ENCODE assay signal across 8 cellular contexts in the genomic region with DNA sequence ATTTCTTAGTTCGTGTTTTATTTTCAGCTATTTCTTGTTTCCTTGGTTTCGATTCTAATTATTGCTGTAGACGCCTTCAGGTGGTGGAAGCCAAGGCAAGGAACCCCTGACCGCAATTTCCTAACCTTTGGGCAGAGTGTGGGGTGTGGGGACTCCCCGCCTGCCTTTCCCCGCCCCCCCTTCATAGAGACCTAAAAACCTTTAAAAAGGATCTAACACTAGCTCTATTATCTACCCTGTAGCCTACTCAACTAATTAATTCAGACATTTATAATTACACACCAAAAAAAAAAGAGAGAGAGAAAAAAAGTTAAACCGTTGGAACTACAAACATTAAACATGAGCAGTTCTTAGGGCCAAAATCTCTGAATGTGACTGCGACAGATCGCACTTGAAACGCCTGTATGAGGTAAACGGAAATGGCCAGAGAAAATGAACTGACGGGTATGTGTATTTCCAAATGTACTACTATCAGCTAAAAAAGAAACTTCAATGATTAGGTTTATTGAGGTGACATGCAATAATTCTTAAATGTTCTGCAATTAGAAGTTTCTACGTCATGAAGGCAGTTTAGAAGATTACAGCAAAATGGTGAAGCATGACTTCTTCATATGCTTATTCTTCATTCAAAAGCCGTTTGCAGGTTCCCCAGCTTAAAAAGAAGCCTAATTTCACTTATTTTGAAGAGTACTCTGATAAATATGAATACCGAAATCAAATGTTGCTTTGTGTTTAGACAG. TPM values are rescaled to one million over a fixed set of nuclear protein-coding genes. Genes with fewer than 3 reads are reported as not detected.
DNase-seq lines count a peak whose midpoint lies in the region; ATAC-seq, FAIRE-seq and TF ChIP-seq lines count a peak whose summit lies in the region.

No MANE protein-coding gene starts in this region.

- TF ChIP-seq POLR2A in K562 (conservative IDR thresholded peaks at IDR 0.05) = no peak

- peak overlapping the region; percentile 91 for H2AFZ ChIP-seq in K562 (ENCODE audit: low read depth, low read length)

- peaks cover 26 to 47% of the 10 kb centered on the region in 2 donors for H3K4me1 Mint-ChIP-seq in stimulated activated naive B cell treated with anti-CD40 and anti-IgM and Interleukin-4, amounts not matched to agents 10 μg/mL and 1 μg/mL and 100 μg/mL, for 72 hours

- peak overlapping the region; percentile 97 for H3K4me2 ChIP-seq in K562 (ENCODE audit: insufficient read depth, low read length)

- no peaks in the 10 kb centered on the region for H3K27me3 Mint-ChIP-seq in stimulated activated naive B cell treated with anti-CD40 and anti-IgM and Interleukin-4, amounts not matched to agents 10 μg/mL and 1 μg/mL and 100 μg/mL, for 72 hours

- peak overlapping the region; percentile 98 for H3K27ac Mint-ChIP-seq in stimulated activated naive B cell treated with anti-CD40 and anti-IgM and Interleukin-4, amounts not matched to agents 10 μg/mL and 1 μg/mL and 100 μg/mL, for 72 hours

- H3K36me3 ChIP-seq in SJCRH30 (no peaks in the 10 kb centered on the region), K562 (ENCODE audit: control insufficient read depth, insufficient read depth, low read length) (no peaks in the 10 kb centered on the region), lower lobe of right lung (no peaks in the 10 kb centered on the region)

- peaks cover 20% of the 10 kb centered on the region for H3K79me2 ChIP-seq in K562 (ENCODE audit: control insufficient read depth, insufficient read depth, low read length)

- peak overlapping the region; percentile 77 for H3K27ac ChIP-seq in SJCRH30
- peak overlapping the region; percentile 90 for H3K27ac ChIP-seq in K562 (ENCODE audit: extremely low read depth, low read depth, low read length)
- H3K27ac ChIP-seq in lower lobe of right lung = peak overlapping the region; percentile 98

- peak overlapping the region; percentile 79 for H3K4me3 ChIP-seq in SJCRH30
- H3K4me3 ChIP-seq in K562 = peak overlapping the region; percentile 56
- peak overlapping the region; percentile 80 for H3K4me3 ChIP-seq in lower lobe of right lung

- no peaks in the 10 kb centered on the region for H3K9me3 Mint-ChIP-seq in stimulated activated naive B cell treated with anti-CD40 and anti-IgM and Interleukin-4, amounts not matched to agents 10 μg/mL and 1 μg/mL and 100 μg/mL, for 72 hours

- H3K4me1 ChIP-seq in SJCRH30 (no peaks in the 10 kb centered on the region), K562 (replicated peaks in 1 of 2; ENCODE audit: control insufficient read depth in 2 of 2, insufficient read depth in 2 of 2, low read length in 2 of 2) (peaks cover 0 to 8% of the 10 kb centered on the region in 2 experiments; a peak in 2 of 5 replicates), lower lobe of right lung (peaks cover 12% of the 10 kb centered on the region)

- BruUV-seq in K562 (replicated peaks; lab: Mats Ljungman, UMichigan) = TSS peak; percentile 89

- POLR2A ChIA-PET in K562 (lab: Yijun Ruan, JAX) = interaction anchor here (0.6 to 5.3 kb wide), 10 partner anchors 8 to 689 kb away, joined by 3 to 49 read pairs (median 5); a partner anchor contains a TSS

- H3K4me3 Mint-ChIP-seq in stimulated activated naive B cell treated with anti-CD40 and anti-IgM and Interleukin-4, amounts not matched to agents 10 μg/mL and 1 μg/mL and 100 μg/mL, for 72 hours = peak overlapping the region; percentile 81 to 87

- ATAC-seq in GM18867 (IDR thresholded peaks at IDR 0.05; ENCODE audit: unreplicated experiment) (peak; percentile 23), HG02870 (IDR thresholded peaks at IDR 0.05; ENCODE audit: unreplicated experiment) (peak; percentile 30), K562 (peak; percentile 52), lower lobe of right lung (peak; percentile 68 to 69)
- ATAC-seq in stimulated activated naive B cell treated with anti-CD40 and anti-IgM and Interleukin-4, amounts not matched to agents 10 μg/mL and 1 μg/mL and 100 μg/mL, for 72 hours (replicated peaks) = peak; percentile 59 to 70

- FAIRE-seq in K562 (lab: Jason Lieb, UNC) = no peak

- 2% methylated on average over 15 of the region's 15 CpGs for WGBS in K562 (ENCODE audit: insufficient coverage, low coverage, missing lambda C conversion rate)

- TF ChIP-seq RAD21 in K562 (CRISPR knock-in tag; conservative IDR thresholded peaks at IDR 0.05 in 1 of 2, IDR thresholded peaks at IDR 0.05 in 1 of 2) = no peak

- TF ChIP-seq EP300 in K562 (IDR thresholded peaks at IDR 0.05; ENCODE audit: low read length) = no peak; the same call in 1 of the 2 replicates

- no peaks in the 10 kb centered on the region for H3K9me3 ChIP-seq in SJCRH30 (replicated peaks)
- no peaks in the 10 kb centered on the region for H3K9me3 ChIP-seq in K562 (replicated peaks; ENCODE audit: control insufficient read depth, insufficient read depth, low read depth, low read length)
- no peaks in the 10 kb centered on the region for H3K9me3 ChIP-seq in lower lobe of right lung

- no peaks in the 10 kb centered on the region for H3K9me1 ChIP-seq in K562 (ENCODE audit: control insufficient read depth, insufficient read depth, low read length)

- intact Hi-C loops in K562 (cut with micrococcal nuclease) (loop anchor here (1.0 to 10.0 kb wide), 3 partner anchors 20 to 684 kb away; a partner anchor contains a TSS), lower lobe of right lung (cut with DNase I) (no loop called here)

- CTCF ChIA-PET in K562 (lab: Yijun Ruan, JAX; ENCODE audit: low intra/inter-chr PET ratio) = interaction anchor here (0.7 kb wide), 1 partner anchor 22 kb away, joined by 4 read pairs; no protein-coding TSS in a partner anchor

- TF ChIP-seq CTCF in K562 (IDR thresholded peaks at IDR 0.05 in 2 of 3, conservative IDR thresholded peaks at IDR 0.05 in 1 of 3; ENCODE audit: insufficient read depth in 2 of 3, low read depth in 1 of 3, low read length in 3 of 3) = no peak
- TF ChIP-seq CTCF in lower lobe of right lung (IDR thresholded peaks at IDR 0.05) = no peak

- in situ Hi-C loops in K562 (cut with MboI) = no loop called here

- peak overlapping the region; percentile 96 to 99; a peak in 3 of 4 replicates for H3K9ac ChIP-seq in K562 (ENCODE audit: insufficient read depth in 1 of 2, low read depth in 2 of 2, low read length in 2 of 2)

- DNase-seq in SJCRH30 (peak in 1 of 2 experiments; percentile 34), K562 (ENCODE audit: extremely low read depth in 1 of 4, low spot score in 3 of 4) (peak; percentile 31 to 63 (median 38)), lower lobe of right lung (no peak), ecto neural progenitor cell (ENCODE audit: low spot score) (no peak), NAMALWA (ENCODE audit: low spot score) (no peak)
- no peak for DNase-seq in stimulated activated naive B cell treated with anti-CD40 and anti-IgM and Interleukin-4, amounts not matched to agents 10 μg/mL and 1 μg/mL and 100 μg/mL, for 72 hours

- H4K20me1 ChIP-seq in K562 (replicated peaks; ENCODE audit: control insufficient read depth, insufficient read depth, low read length) = no peaks in the 10 kb centered on the region

- H3K36me3 Mint-ChIP-seq in stimulated activated naive B cell treated with anti-CD40 and anti-IgM and Interleukin-4, amounts not matched to agents 10 μg/mL and 1 μg/mL and 100 μg/mL, for 72 hours = no peaks in the 10 kb centered on the region

- no peaks in the 10 kb centered on the region for H3K27me3 ChIP-seq in SJCRH30
- no peaks in the 10 kb centered on the region for H3K27me3 ChIP-seq in K562 (ENCODE audit: control insufficient read depth in 2 of 2, insufficient read depth in 2 of 2, low read length in 2 of 2)
- no peaks in the 10 kb centered on the region for H3K27me3 ChIP-seq in lower lobe of right lung (ENCODE audit: low read depth)

TF ChIP-seq in K562, 482 proteins besides CTCF, POLR2A, EP300 and RAD21 (continues in another document):
- TF ChIP-seq SRSF1 (IDR thresholded peaks at IDR 0.05; ENCODE audit: low read depth, low read length) = no peak
- peak; percentile 1; the same call in 1 of the 2 replicates for TF ChIP-seq GATAD2A (IDR thresholded peaks at IDR 0.05)
- TF ChIP-seq TARDBP (IDR thresholded peaks at IDR 0.05) = no peak

RNA-seq across cellular contexts. Expression of a gene that starts 19.0 kb away (rescaled TPM):
- total RNA-seq in SJCRH30 (2014; rRNA removed; shearing (Covaris generic)) = 15.9 and 17.6 TPM in 2 replicates
- 11.5 and 57.2 TPM in 2 replicates for total RNA-seq in K562 (2011; cell fraction: chromatin; rRNA removed; ENCODE audit: low replicate concordance)
- total RNA-seq in K562 (2011; cell fraction: nucleolus; rRNA removed) = 3.0 and 4.7 TPM in 2 replicates
- total RNA-seq in K562 (2011; cell fraction: nucleoplasm; rRNA removed) = 9.2 and 12.5 TPM in 2 replicates
- total RNA-seq in K562 (2014; rRNA removed) (6.7 and 9.7 TPM in 2 replicates), K562 (2014; rRNA removed; fragmentation: Illumina TruSeq; extraction: Trizol) (18.2 and 22.5 TPM in 2 replicates), K562 (2015; rRNA removed; fragmentation: Illumina TruSeq; extraction: Trizol) (13.8 and 16.8 TPM in 2 replicates), K562 (2021) (14.3 and 16.7 TPM in 2 replicates), lower lobe of right lung (35.3 TPM)
- polyA plus RNA-seq in K562 (2011; rRNA removed) (6.4 and 8.5 TPM in 2 replicates), K562 (2014; fragmentation: Illumina TruSeq; extraction: Trizol) (6.9 and 8.9 TPM in 2 replicates), K562 (2014; fragmentation: Nextera tagmentation; extraction: Ambion mirVana) (10 to 100 TPM in 1 of 2 experiments, 1 to 10 TPM in 1; 8.8 to 10.3 TPM), K562 (2014; rRNA removed) (7.4 and 10.5 TPM in 2 replicates)
- 0.64 and 1.4 TPM in 2 replicates for polyA plus RNA-seq in K562 (2011; cell fraction: cytosol; rRNA removed)
- 3.3 and 5.0 TPM in 2 replicates for polyA plus RNA-seq in K562 (2011; cell fraction: nucleus; rRNA removed)
- 7.3 and 8.2 TPM in 2 replicates for polyA plus RNA-seq in K562 (2012)
- polyA minus RNA-seq in K562 (2011; rRNA and poly(A)+ RNA removed) = 36.9 and 51.5 TPM in 2 replicates
- 4.3 and 6.3 TPM in 2 replicates for polyA minus RNA-seq in K562 (2011; cell fraction: cytosol; rRNA and poly(A)+ RNA removed)
- 12.7 and 35.9 TPM in 2 replicates for polyA minus RNA-seq in K562 (2011; cell fraction: nucleus; rRNA and poly(A)+ RNA removed)

Comparison
In these comparisons a context has a peak if more than half of its experiments do, and no peak if none do; other contexts are left out.
1. DNase-seq: peak in K562 (4 of 4); none in lower lobe of right lung (single experiment), stimulated activated naive B cell treated with anti-CD40 and anti-IgM and Interleukin-4, amounts not matched to agents 10 μg/mL and 1 μg/mL and 100 μg/mL, for 72 hours (single experiment), ecto neural progenitor cell (single experiment) and NAMALWA (single experiment).
2. Peak in every context shown above with its lines, with median percentiles within 50 percentile points of each other: ATAC-seq, H3K27ac ChIP-seq and H3K4me3 ChIP-seq.